ENCODE assay signal across 19 cellular contexts in the genomic region with DNA sequence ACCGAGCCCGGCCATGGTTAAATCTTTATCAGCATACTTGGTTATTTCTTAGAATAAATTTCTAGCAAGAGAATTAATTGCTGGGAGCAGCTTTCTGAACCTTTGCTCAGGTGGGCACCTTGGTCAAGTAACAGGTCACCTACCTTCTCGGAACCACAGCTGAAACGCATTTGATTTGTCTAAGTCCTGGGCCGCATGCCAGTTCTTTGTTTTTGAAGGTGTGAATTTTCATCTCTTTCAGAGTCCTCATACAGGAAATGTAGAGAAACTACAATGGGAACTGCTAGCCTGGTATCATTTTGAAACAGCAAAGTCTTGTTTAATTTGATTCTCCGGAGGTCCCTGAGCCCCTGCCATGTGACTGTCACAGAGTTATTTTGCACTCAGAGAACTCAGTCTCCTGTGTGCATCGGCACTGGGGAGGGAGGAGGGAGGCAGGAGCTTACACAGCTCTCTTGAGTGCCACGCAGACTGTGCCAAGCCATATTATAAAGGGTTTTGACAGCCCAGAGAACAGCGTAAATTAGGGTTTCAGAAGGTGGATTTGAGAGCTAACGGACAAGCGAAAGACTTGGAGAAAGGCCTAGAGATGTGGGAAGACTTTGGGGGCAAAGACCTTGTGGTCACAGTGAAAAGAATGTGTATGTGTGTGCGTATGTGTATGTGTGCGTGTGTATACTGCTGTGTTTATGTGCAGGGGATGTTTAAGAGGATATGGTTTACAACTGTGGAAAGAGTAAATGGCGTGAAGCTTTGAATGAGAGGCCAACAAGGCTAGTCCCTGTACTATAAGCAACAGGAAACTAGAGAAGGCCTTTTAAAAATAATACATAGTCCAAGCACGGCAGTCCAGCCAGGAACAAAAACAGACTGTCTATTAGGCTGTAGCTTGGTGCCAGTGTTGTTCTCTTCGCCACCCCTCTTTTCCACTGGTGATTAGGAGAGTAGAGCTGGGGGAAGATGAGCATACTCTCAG.
DNase-seq lines count a peak whose midpoint lies in the region; ATAC-seq and TF ChIP-seq lines count a peak whose summit lies in the region.
"Had no signal": no experiment of that assay in that cellular context is flagged by ENCODE, and none has a peak within 500 bp of the region (broad histone marks: within the 10 kb centered on the region; RNA-seq: fewer than 3 reads in every experiment).

No MANE protein-coding gene starts in this region.

- H3K4me1 ChIP-seq in mucosa of descending colon (ENCODE audit: low read depth), result no peaks in the 10 kb centered on the region

- ATAC-seq in mucosa of descending colon, result no peak
- no peak for ATAC-seq in HG03378 (IDR thresholded peaks at IDR 0.05; ENCODE audit: unreplicated experiment)
- ATAC-seq in HG03196 (IDR thresholded peaks at IDR 0.05; ENCODE audit: unreplicated experiment), result no peak
- ATAC-seq: activated CD4-positive, CD25-positive, alpha-beta regulatory T cell treated with anti-CD3 and anti-CD28 coated beads, Interleukin-2, amount 50 U/mL, for 24 hours had no signal

- intact Hi-C loops in mucosa of descending colon (cut with DNase I, micrococcal nuclease), result no loop called here

- CTCF ChIA-PET in AG04450 (lab: Charles Lee), result interaction anchor here (0.8 kb wide), 1 partner anchor 46 kb away, joined by 5 read pairs; no protein-coding TSS in a partner anchor

- H3K27me3 ChIP-seq in AG04450 (ENCODE audit: control insufficient read depth, insufficient read depth, low read length), result no peaks in the 10 kb centered on the region
- H3K27me3 ChIP-seq: tibial nerve had no signal

- H3K36me3 ChIP-seq in mucosa of descending colon (ENCODE audit: low read depth), result no peaks in the 10 kb centered on the region
- H3K36me3 ChIP-seq: tibial nerve had no signal

- POLR2A ChIA-PET in AG04450 (lab: Yijun Ruan, JAX), result interaction anchor here (0.5 to 1.3 kb wide), 4 partner anchors 11 to 85 kb away, joined by 3 to 7 read pairs (median 3); no protein-coding TSS in a partner anchor

- DNase-seq in AG04450 (ENCODE audit: low read depth, low spot score) (peak; percentile 73), NCI-H2196 (lab: John Stamatoyannopoulos, UW; ENCODE audit: unreplicated experiment) (peak; percentile 72), dermis blood vessel endothelial cell (peak; percentile 57), medulla oblongata (ENCODE audit: extremely low spot score) (peak; percentile 20), SKM-1 treated with dmso at 0.1 percent for 144 hours (lab: John Stamatoyannopoulos, UW; ENCODE audit: unreplicated experiment) (no peak), mucosa of descending colon (no peak)
- DNase-seq: activated CD8-positive, alpha-beta memory T cell treated with anti-CD3 and anti-CD28 coated beads, Interleukin-2, amount 50 U/mL, for 48 hours; activated naive CD4-positive, alpha-beta T cell treated with anti-CD3 and anti-CD28 coated beads for 36 hours; central memory CD4-positive, alpha-beta T cell; GM23248; Karpas-422; NCI-H446; occipital lobe; OCI-M1; SW 1271 had no signal

- H3K4me3 ChIP-seq in AG04450 (ENCODE audit: low read depth, low read length), result no peak overlapping the region
- H3K4me3 ChIP-seq in mucosa of descending colon, result no peak overlapping the region
- H3K4me3 ChIP-seq: GM23248, tibial nerve had no signal

- no peak for TF ChIP-seq CTCF in AG04450 (IDR thresholded peaks at IDR 0.05; ENCODE audit: low read depth, low read length)
- no peak for TF ChIP-seq CTCF in mucosa of descending colon (IDR thresholded peaks at IDR 0.05)

- peak overlapping the region; percentile 80 for H3K27ac ChIP-seq in AG04450 (ENCODE audit: low read depth, low read length)
- H3K27ac ChIP-seq: GM23248 had no signal

- H3K9me3 ChIP-seq in AG04450 (ENCODE audit: control insufficient read depth, insufficient read depth, low read length) (no peaks in the 10 kb centered on the region), mucosa of descending colon (no peaks in the 10 kb centered on the region)
- H3K9me3 ChIP-seq: tibial nerve had no signal

Comparison
In these comparisons a context has a peak if more than half of its experiments do, and no peak if none do; other contexts are left out.
1. DNase-seq: peak in AG04450 (single experiment), NCI-H2196 (single experiment), dermis blood vessel endothelial cell (single experiment) and medulla oblongata (single experiment); none in SKM-1 treated with dmso at 0.1 percent for 144 hours (single experiment) and mucosa of descending colon (0 of 3).